11 cellular contexts compared by ENCODE assay signal in the genomic region with DNA sequence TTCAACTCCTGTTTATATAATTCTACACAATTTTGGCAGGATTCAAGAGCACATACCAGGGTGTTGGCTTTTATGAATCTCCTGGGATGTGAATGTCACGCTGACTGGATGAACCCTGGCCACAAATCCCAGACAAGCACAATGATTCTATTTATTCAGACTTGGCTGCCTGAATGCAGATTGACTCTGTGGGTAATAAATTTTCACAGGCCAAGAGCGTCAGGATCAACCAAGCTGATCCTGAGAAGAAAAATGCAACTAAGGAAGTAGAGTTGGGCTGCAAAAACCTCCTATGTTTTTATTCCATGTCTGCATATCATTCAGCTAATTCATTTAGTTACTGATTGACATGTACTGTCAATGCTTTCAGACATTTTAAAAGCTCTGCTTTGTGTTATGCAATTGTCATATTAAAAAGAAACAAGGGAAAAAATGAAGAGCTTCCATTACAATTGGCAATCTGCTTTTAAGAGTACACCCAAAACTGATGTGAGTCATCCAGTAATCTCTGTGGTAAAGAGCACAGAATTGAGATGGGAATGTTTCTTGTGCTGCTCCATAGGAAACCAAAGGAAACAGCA.
DNase-seq lines count a peak whose midpoint lies in the region; ATAC-seq and TF ChIP-seq lines count a peak whose summit lies in the region.
"Had no signal": no experiment of that assay in that cellular context is flagged by ENCODE, and none has a peak within 500 bp of the region (broad histone marks: within the 10 kb centered on the region; RNA-seq: fewer than 3 reads in every experiment).

No MANE protein-coding gene starts in this region.

- no peak overlapping the region for H3K9ac ChIP-seq in colonic mucosa (ENCODE audit: low read depth in 2 of 2, low read length in 2 of 2)

- WGBS in gastroesophageal sphincter (ENCODE audit: low coverage in 1 of 2), 2 donors = 0 to 6% methylated on average over 1 to 2 of the region's 2 CpGs

- no peak for TF ChIP-seq POLR2A in gastroesophageal sphincter (IDR thresholded peaks at IDR 0.05)

- H3K4me1 ChIP-seq in gastroesophageal sphincter (peaks cover 3 to 19% (median 8%) of the 10 kb centered on the region in 3 donors), colonic mucosa (no peaks in the 10 kb centered on the region)
- H3K4me1 ChIP-seq: testis had no signal

- H3K9me3 ChIP-seq in gastroesophageal sphincter = no peaks in the 10 kb centered on the region
- H3K9me3 ChIP-seq in colonic mucosa = no peaks in the 10 kb centered on the region
- H3K9me3 ChIP-seq: ascending aorta, testis had no signal

- intact Hi-C loops in colonic mucosa (cut with DNase I) = no loop called here

- ATAC-seq in gastroesophageal sphincter (peak; percentile 60), GM18870 (IDR thresholded peaks at IDR 0.05; ENCODE audit: unreplicated experiment) (no peak), HG03354 (IDR thresholded peaks at IDR 0.05; ENCODE audit: poor library complexity, severe bottlenecking, unreplicated experiment) (no peak)
- ATAC-seq: naive thymus-derived CD8-positive, alpha-beta T cell had no signal

- no peak for TF ChIP-seq CTCF in gastroesophageal sphincter (IDR thresholded peaks at IDR 0.05)
- TF ChIP-seq CTCF in colonic mucosa (IDR thresholded peaks at IDR 0.05) = no peak

- H3K36me3 ChIP-seq in gastroesophageal sphincter (no peaks in the 10 kb centered on the region), colonic mucosa (no peaks in the 10 kb centered on the region)
- H3K36me3 ChIP-seq: ascending aorta had no signal

- H3K4me3 ChIP-seq in gastroesophageal sphincter (no peak overlapping the region), skeletal muscle cell (ENCODE audit: low read depth, low read length) (no peak overlapping the region), colonic mucosa (no peak overlapping the region)
- H3K4me3 ChIP-seq: ascending aorta, testis had no signal

- DNase-seq in H4 (ENCODE audit: low spot score) = peak; percentile 97
- DNase-seq in SK-N-DZ (ENCODE audit: low spot score) = peak; percentile 9
- DNase-seq in skeletal muscle cell (ENCODE audit: low read depth) = peak; percentile 97
- no peak for DNase-seq in colonic mucosa
- DNase-seq in activated effector memory CD4-positive, alpha-beta T cell treated with Interleukin-2 at 50 U/mL for 16 hours = no peak
- DNase-seq: naive thymus-derived CD8-positive, alpha-beta T cell; testis had no signal

- H3K27ac ChIP-seq in gastroesophageal sphincter = peak overlapping the region in 1 of 4 donors; percentile 9
- no peak overlapping the region for H3K27ac ChIP-seq in colonic mucosa
- H3K27ac ChIP-seq: testis had no signal

- no peak for TF ChIP-seq EP300 in gastroesophageal sphincter (IDR thresholded peaks at IDR 0.05)

- no peaks in the 10 kb centered on the region for H3K27me3 ChIP-seq in gastroesophageal sphincter
- H3K27me3 ChIP-seq in colonic mucosa = no peaks in the 10 kb centered on the region
- H3K27me3 ChIP-seq: ascending aorta, testis had no signal

Comparison
In these comparisons a context has a peak if more than half of its experiments do, and no peak if none do; other contexts are left out.
1. DNase-seq: peak in H4 (single experiment), SK-N-DZ (single experiment) and skeletal muscle cell (single experiment); none in colonic mucosa (single experiment) and activated effector memory CD4-positive, alpha-beta T cell treated with Interleukin-2 at 50 U/mL for 16 hours (single experiment).